Comparison of ENCODE assay signal across 6 cellular contexts in genomic region chr12:63499567-63499966, GRCh38.
"Had no signal": no experiment of that assay in that cellular context is flagged by ENCODE, and none has a peak within 500 bp of the region (broad histone marks: within the 10 kb centered on the region; RNA-seq: fewer than 3 reads in every experiment).

No MANE protein-coding gene starts in this region.

- H3K4me2 ChIP-seq: GM23338 had no signal

- H3K4me3 Mint-ChIP-seq: GM23338, HFFc6, IgD-negative memory B cell had no signal

- H3K4me1 ChIP-seq: HAP-1 had no signal

- H3K27ac ChIP-seq: HL-60 had no signal

- H3K27ac Mint-ChIP-seq: GM23338, HFFc6, IgD-negative memory B cell had no signal

- H2AFZ ChIP-seq: GM23338 had no signal

- DNase-seq: H7, HFFc6 had no signal

- H3K36me3 Mint-ChIP-seq: IgD-negative memory B cell had no signal

- H3K27me3 Mint-ChIP-seq: IgD-negative memory B cell had no signal

- H3K36me3 ChIP-seq: HAP-1 had no signal

- H3K9me3 ChIP-seq: HAP-1 had no signal

- H3K4me1 Mint-ChIP-seq: GM23338, IgD-negative memory B cell had no signal

- H3K4me3 ChIP-seq: GM23338, HAP-1 had no signal

- H3K9me3 Mint-ChIP-seq: HFFc6 had no signal
